19 cellular contexts compared by ENCODE assay signal in genomic region chr12:133023566-133023965, GRCh38. TPM values are rescaled to one million over a fixed set of nuclear protein-coding genes. Genes with fewer than 3 reads are reported as not detected.
DNase-seq lines count a peak whose midpoint lies in the region; ATAC-seq, FAIRE-seq and TF ChIP-seq lines count a peak whose summit lies in the region.
"Had no signal": no experiment of that assay in that cellular context is flagged by ENCODE, and none has a peak within 500 bp of the region (broad histone marks: within the 10 kb centered on the region; RNA-seq: fewer than 3 reads in every experiment).

No MANE protein-coding gene starts in this region.

- H3K36me3 ChIP-seq in bronchial epithelial cell (ENCODE audit: control insufficient read depth, insufficient read depth, low read length), result no peaks in the 10 kb centered on the region
- no peaks in the 10 kb centered on the region for H3K36me3 ChIP-seq in BE2C
- peaks cover 0 to 10% of the 10 kb centered on the region in 2 donors for H3K36me3 ChIP-seq in left lung
- H3K36me3 ChIP-seq: HAP-1 had no signal

- no peak overlapping the region for H3K27ac Mint-ChIP-seq in HFFc6
- H3K27ac Mint-ChIP-seq: CD4-positive, alpha-beta memory T cell had no signal

- H3K4me3 ChIP-seq in bronchial epithelial cell (ENCODE audit: low read depth, low read length) (no peak overlapping the region), BE2C (ENCODE audit: low read depth, low read length) (no peak overlapping the region), left lung (no peak overlapping the region)
- H3K4me3 ChIP-seq: HAP-1 had no signal

- peaks cover 67% of the 10 kb centered on the region for H3K9me3 Mint-ChIP-seq in HFFc6

- DNase-seq in SIG-M5 treated with dmso at 0.1 percent for 504 hours (lab: John Stamatoyannopoulos, UW; ENCODE audit: unreplicated experiment) (peak; percentile 14), SIG-M5 (lab: John Stamatoyannopoulos, UW) (no peak), NCI-H226 (peak; percentile 16), bronchial epithelial cell (ENCODE audit: low read depth) (peak; percentile 13), BE2C (no peak), HFFc6 (no peak), left ventricle myocardium superior (no peak), left lung (no peak)
- DNase-seq: 8988T; CD4-positive, alpha-beta memory T cell; KBM-7; NCI-H1105 treated with DMSO at 0.1 percent for 48 hours; NCI-H187; NCI-H526 treated with DMSO at 0.1 percent for 48 hours; Right ventricle myocardium superior had no signal

- peaks cover 62% of the 10 kb centered on the region for H3K36me3 Mint-ChIP-seq in HFFc6 (ENCODE audit: low read depth)

- TF ChIP-seq CTCF in bronchial epithelial cell (IDR thresholded peaks at IDR 0.05; ENCODE audit: insufficient read depth, low read length, severe bottlenecking), result no peak
- no peak for TF ChIP-seq CTCF in BE2C (IDR thresholded peaks at IDR 0.05; ENCODE audit: low read depth, low read length)
- TF ChIP-seq CTCF in HFFc6 (IDR thresholded peaks at IDR 0.05), result no peak
- no peak for TF ChIP-seq CTCF in left lung (IDR thresholded peaks at IDR 0.05)

- H3K27me3 ChIP-seq in bronchial epithelial cell (ENCODE audit: control insufficient read depth, insufficient read depth, low read length) (no peaks in the 10 kb centered on the region), BE2C (no peaks in the 10 kb centered on the region), left lung (no peaks in the 10 kb centered on the region)

- intact Hi-C loops in left ventricle myocardium superior (cut with micrococcal nuclease) (no loop called here), left lung (cut with DNase I) (no loop called here)

- H3K4me3 Mint-ChIP-seq in HFFc6, result no peak overlapping the region
- H3K4me3 Mint-ChIP-seq: CD4-positive, alpha-beta memory T cell had no signal

- H3K4me1 Mint-ChIP-seq in HFFc6 (ENCODE audit: low read depth), result no peaks in the 10 kb centered on the region
- H3K4me1 Mint-ChIP-seq: CD4-positive, alpha-beta memory T cell had no signal

- no peak overlapping the region for H3K27ac ChIP-seq in left lung
- H3K27ac ChIP-seq: HL-60 had no signal

- H3K4me1 ChIP-seq in BE2C (no peaks in the 10 kb centered on the region), left lung (no peaks in the 10 kb centered on the region)
- H3K4me1 ChIP-seq: HAP-1 had no signal

- no peak for FAIRE-seq in bronchial epithelial cell (lab: Jason Lieb, UNC)

- peaks cover 2% of the 10 kb centered on the region for H3K27me3 Mint-ChIP-seq in HFFc6 (ENCODE audit: insufficient read depth)
- H3K27me3 Mint-ChIP-seq: CD4-positive, alpha-beta memory T cell had no signal

- ATAC-seq in left ventricle myocardium superior (no peak), left lung (no peak)
- ATAC-seq: Panc1, SK-N-SH treated with all-trans-retinoic acid at 6 μM for 48 hours had no signal

- no peaks in the 10 kb centered on the region for H3K9me3 ChIP-seq in BE2C
- peaks cover 0 to 97% of the 10 kb centered on the region in 2 donors for H3K9me3 ChIP-seq in left lung
- H3K9me3 ChIP-seq: HAP-1 had no signal

RNA-seq across cellular contexts. Expression of gene ZNF84, which starts 13.7 kb away (rescaled TPM):
- total RNA-seq in bronchial epithelial cell (22.4 TPM in 2 replicates), left ventricle myocardium superior (20.4 TPM), left lung (10 to 100 TPM; 17.3 to 24.5 TPM)
- polyA plus RNA-seq in BE2C (2012; ENCODE audit: insufficient read depth, insufficient read length, low read depth), result 27.8 TPM
- total RNA-seq in HFFc6 (2021; fragmentation: NEBNext Ultra II Directional; extraction: Animal tissue kit (Norgen Biotek cat#: 25700)), result 10 to 100 TPM in 4 of 6 experiments, 1 to 10 TPM in 2; 9.2 to 13.0 (median 11.3) TPM

RNA-seq across cellular contexts. Expression of gene ZNF26, which starts 37.4 kb away (rescaled TPM):
- total RNA-seq in bronchial epithelial cell, result 13.4 and 14.1 TPM in 2 replicates
- polyA plus RNA-seq in BE2C (2012; ENCODE audit: insufficient read depth, insufficient read length, low read depth), result 14.8 TPM
- 1 to 10 TPM; 5.9 to 6.6 (median 6.1) TPM for total RNA-seq in HFFc6 (2021; fragmentation: NEBNext Ultra II Directional; extraction: Animal tissue kit (Norgen Biotek cat#: 25700))
- 4.7 TPM for total RNA-seq in left ventricle myocardium superior
- total RNA-seq in left lung, result 10 to 100 TPM in 1 of 2 donors, 1 to 10 TPM in 1; 7.5 to 10.8 TPM

RNA-seq across cellular contexts. Expression of gene ZNF140, which starts 57.2 kb away (rescaled TPM):
- total RNA-seq in bronchial epithelial cell (19.2 and 37.3 TPM in 2 replicates), left ventricle myocardium superior (6.5 TPM), left lung (10 to 100 TPM; 12.2 to 14.4 TPM)
- polyA plus RNA-seq in BE2C (2012; ENCODE audit: insufficient read depth, insufficient read length, low read depth), result 16.9 TPM
- 1 to 10 TPM; 7.7 to 9.5 (median 7.9) TPM for total RNA-seq in HFFc6 (2021; fragmentation: NEBNext Ultra II Directional; extraction: Animal tissue kit (Norgen Biotek cat#: 25700))

Comparison
In these comparisons a context has a peak if more than half of its experiments do, and no peak if none do; other contexts are left out.
1. DNase-seq: peak in SIG-M5 treated with dmso at 0.1 percent for 504 hours (single experiment), NCI-H226 (single experiment) and bronchial epithelial cell (single experiment); none in SIG-M5 (single experiment), BE2C (single experiment), HFFc6 (single experiment), left ventricle myocardium superior (single experiment) and left lung (0 of 2).